22 cellular contexts compared by ENCODE assay signal in genomic region chr6:782141-782540, GRCh38.
"Had no signal": no experiment of that assay in that cellular context is flagged by ENCODE, and none has a peak within 500 bp of the region (broad histone marks: within the 10 kb centered on the region; RNA-seq: fewer than 3 reads in every experiment).

No MANE protein-coding gene starts in this region.

- DNase-seq: activated CD4-positive, alpha-beta T cell treated with anti-CD3 and anti-CD28 coated beads for 48 hours; activated CD4-positive, alpha-beta T cell treated with anti-CD3 and anti-CD28 coated beads, Interleukin-2, amount 50 U/mL, for 48 hours; activated gamma-delta T cell treated with Interleukin-2 at 50 U/mL for 16 hours; activated naive CD4-positive, alpha-beta T cell treated with anti-CD3 and anti-CD28 coated beads, Interleukin-2, amount 50 U/mL, for 16 hours; activated T-cell treated with anti-CD3 and anti-CD28 coated beads, Interleukin-2, amount 50 U/mL, for 4 hours; amygdala; caudate nucleus; cortex of kidney; effector memory CD8-positive, alpha-beta T cell; islet precursor cell; left ventricle myocardium inferior; natural killer cell; stimulated activated CD4-positive, alpha-beta T cell treated with anti-CD3 and anti-CD28 coated beads, Interleukin-1b, Interleukin-23, amount 100 ng/mL, for 48 hours; stimulated activated CD4-positive, alpha-beta T cell treated with anti-CD3 and anti-CD28 coated beads, Interleukin-4, amount 100 ng/mL, for 4 hours; stimulated activated CD8-positive, alpha-beta memory T cell treated with anti-CD3 and anti-CD28 coated beads, Interleukin-4, amount 100 ng/mL, for 48 hours; tibial artery had no signal

- H3K4me3 ChIP-seq: gastroesophageal sphincter, hepatocyte, left ventricle myocardium inferior, lung, right atrium auricular region, smooth muscle cell, suprapubic skin, tibial artery had no signal
